ENCODE assay signal across 10 cellular contexts in the genomic region with DNA sequence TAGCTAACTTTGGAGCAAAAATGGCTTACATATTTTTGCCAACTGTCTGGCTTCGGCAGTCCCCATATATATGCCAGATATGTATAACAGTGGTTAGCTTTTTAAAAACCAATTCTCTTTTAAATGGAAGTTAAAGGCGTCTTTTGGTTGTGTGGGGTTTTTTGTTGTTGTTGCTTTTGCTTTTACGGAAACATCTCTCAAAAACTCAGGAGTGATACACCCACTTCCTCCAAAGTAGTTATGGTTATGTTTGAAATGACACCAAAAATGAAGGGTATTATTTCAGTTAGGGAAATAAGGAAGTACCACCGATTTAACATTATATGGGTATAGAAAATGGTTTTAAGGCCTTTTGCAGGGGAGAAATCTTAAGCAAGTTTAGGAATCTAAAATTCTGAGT. TPM values are rescaled to one million over a fixed set of nuclear protein-coding genes. Genes with fewer than 3 reads are reported as not detected.
A peak's percentile ranks its signal among the peaks of the same experiment; 100 is the strongest.
DNase-seq lines count a peak whose midpoint lies in the region; ATAC-seq and TF ChIP-seq lines count a peak whose summit lies in the region.
"Had no signal": no experiment of that assay in that cellular context is flagged by ENCODE, and none has a peak within 500 bp of the region (broad histone marks: within the 10 kb centered on the region; RNA-seq: fewer than 3 reads in every experiment).

No MANE protein-coding gene starts in this region.

- H3K27me3 ChIP-seq in GM23338 (ENCODE audit: insufficient read depth) (no peaks in the 10 kb centered on the region), aorta (ENCODE audit: control insufficient read depth in 1 of 2, insufficient read depth in 2 of 2, low read length in 1 of 2) (no peaks in the 10 kb centered on the region), brain microvascular endothelial cell (replicated peaks) (no peaks in the 10 kb centered on the region)

- H3K36me3 ChIP-seq in GM23338 (ENCODE audit: insufficient read depth) (peaks cover 16% of the 10 kb centered on the region), SK-N-MC (ENCODE audit: insufficient read depth, low read length) (peaks cover 40% of the 10 kb centered on the region), aorta (ENCODE audit: control insufficient read depth in 1 of 2, insufficient read depth in 2 of 2, low read length in 1 of 2) (peaks cover under 1 to 4% of the 10 kb centered on the region in 2 donors), brain microvascular endothelial cell (replicated peaks) (peaks cover 8% of the 10 kb centered on the region)

- intact Hi-C loops in aorta (cut with DNase I) = no loop called here

- H3K4me3 ChIP-seq in GM23338 = peak overlapping the region; percentile 93; the same call in 1 of the 2 replicates
- H3K4me3 ChIP-seq in SK-N-MC = peak overlapping the region; percentile 87
- H3K4me3 ChIP-seq in skin epidermis = peak overlapping the region in 6 of 7 experiments; percentile 11 to 87 (median 73)
- no peak overlapping the region for H3K4me3 ChIP-seq in aorta (ENCODE audit: low read length in 2 of 2)
- H3K4me3 ChIP-seq in brain microvascular endothelial cell (ENCODE audit: low read depth, low read length) = no peak overlapping the region

- H3K4me2 ChIP-seq in GM23338 = peak overlapping the region; percentile 93

- H3K27ac ChIP-seq in GM23338 (ENCODE audit: low read depth) = 0 out of 2 replicates have a peak overlapping the region, but pooled peaks have one; percentile 2
- H3K27ac ChIP-seq in SK-N-MC = peak overlapping the region; percentile 48; the same call in 1 of the 2 replicates
- H3K27ac ChIP-seq in epithelial cell of prostate = peak overlapping the region; percentile 96
- peak overlapping the region in 14 of 21 experiments; percentile 6 to 99 (median 97) for H3K27ac ChIP-seq in skin epidermis
- H3K27ac ChIP-seq in aorta (ENCODE audit: low read depth in 1 of 2, low read length in 2 of 2) = no peak overlapping the region
- no peak overlapping the region for H3K27ac ChIP-seq in brain microvascular endothelial cell

- H3K36me3 Mint-ChIP-seq in GM23338 (ENCODE audit: low read depth) = peaks cover 33% of the 10 kb centered on the region

- peaks cover 26% of the 10 kb centered on the region for H3K4me1 Mint-ChIP-seq in GM23338

- peaks cover 16% of the 10 kb centered on the region for H3K27me3 Mint-ChIP-seq in GM23338 (ENCODE audit: insufficient read depth, low read depth, poor library complexity)

- 29 to 35% methylated on average over 4 of the region's 4 CpGs for WGBS in aorta, 2 donors

- no peak overlapping the region for H2AFZ ChIP-seq in GM23338

- no peaks in the 10 kb centered on the region for H3K9me2 ChIP-seq in GM23338 (ENCODE audit: insufficient read depth)

- peaks cover 68% of the 10 kb centered on the region for H3K79me2 ChIP-seq in GM23338 (replicated peaks; ENCODE audit: insufficient read depth)

- in situ Hi-C loops in brain microvascular endothelial cell (cut with HindIII; ENCODE audit: low pct_ligation_motif_present, low sequenced_read_pairs) = no loop called here

- H3K9me3 ChIP-seq in SK-N-MC (ENCODE audit: low read depth, low read length) (no peaks in the 10 kb centered on the region), aorta (ENCODE audit: control insufficient read depth, low read length) (no peaks in the 10 kb centered on the region)

- H3K9me3 Mint-ChIP-seq in GM23338 = no peaks in the 10 kb centered on the region

- no peak for DNase-seq in GM23338 (ENCODE audit: low spot score)
- DNase-seq in SK-N-MC (ENCODE audit: low read depth, low spot score) = no peak
- DNase-seq in epithelial cell of prostate (ENCODE audit: low read depth, low spot score) = no peak
- no peak for DNase-seq in aorta
- DNase-seq in brain microvascular endothelial cell = no peak
- DNase-seq in SHP77 treated with DMSO at 0.1 percent for 48 hours (lab: John Stamatoyannopoulos, UW) = no peak
- DNase-seq: NCI-H1436 treated with DMSO at 0.1 percent for 48 hours had no signal

- peaks cover 15% of the 10 kb centered on the region; the same call in 1 of the 2 replicates for H3F3A ChIP-seq in GM23338 (replicated peaks; ENCODE audit: low read depth)

- TF ChIP-seq CTCF in GM23338 (conservative IDR thresholded peaks at IDR 0.05; ENCODE audit: low read depth in 2 of 2) (no peak), brain microvascular endothelial cell (IDR thresholded peaks at IDR 0.05; ENCODE audit: low read depth, low read length, missing control alignments) (no peak)

- peak overlapping the region; percentile 90 for H3K9ac ChIP-seq in SK-N-MC (ENCODE audit: insufficient read length)

- H3K4me1 ChIP-seq in GM23338 (ENCODE audit: insufficient read depth) (peaks cover 24% of the 10 kb centered on the region), aorta (ENCODE audit: control insufficient read depth in 1 of 2, insufficient read depth in 2 of 2, low read length in 2 of 2) (peaks cover 2 to 4% of the 10 kb centered on the region in 2 donors)

- ATAC-seq in GM23338 (no peak), HG02642 (IDR thresholded peaks at IDR 0.05; ENCODE audit: poor library complexity, unreplicated experiment) (no peak), aorta (ENCODE audit: low FRiP score) (no peak)
- ATAC-seq: left colon had no signal

- no peak overlapping the region for H3K27ac Mint-ChIP-seq in GM23338

- H3K4me3 Mint-ChIP-seq in GM23338 = peak overlapping the region; percentile 91; the same call in 2 of the 3 replicates

- peaks cover 22% of the 10 kb centered on the region for H4K20me1 ChIP-seq in GM23338 (replicated peaks; ENCODE audit: insufficient read depth)

TF ChIP-seq in GM23338, 12 proteins besides CTCF, POLR2A, EP300 and RAD21:
- TF ChIP-seq ZNF331 (CRISPR knock-in tag; IDR thresholded peaks at IDR 0.05; ENCODE audit: low read depth) = no peak
- no peak for TF ChIP-seq EZH2phosphoT487 (IDR thresholded peaks at IDR 0.05; ENCODE audit: unreplicated experiment)
- no peak for TF ChIP-seq JUNB (IDR thresholded peaks at IDR 0.05; ENCODE audit: unreplicated experiment)
- TF ChIP-seq ZNF114 (CRISPR knock-in tag; IDR thresholded peaks at IDR 0.05) = no peak
- no peak for TF ChIP-seq STAT1 (IDR thresholded peaks at IDR 0.05; ENCODE audit: unreplicated experiment)
- TF ChIP-seq, protein P1, sequence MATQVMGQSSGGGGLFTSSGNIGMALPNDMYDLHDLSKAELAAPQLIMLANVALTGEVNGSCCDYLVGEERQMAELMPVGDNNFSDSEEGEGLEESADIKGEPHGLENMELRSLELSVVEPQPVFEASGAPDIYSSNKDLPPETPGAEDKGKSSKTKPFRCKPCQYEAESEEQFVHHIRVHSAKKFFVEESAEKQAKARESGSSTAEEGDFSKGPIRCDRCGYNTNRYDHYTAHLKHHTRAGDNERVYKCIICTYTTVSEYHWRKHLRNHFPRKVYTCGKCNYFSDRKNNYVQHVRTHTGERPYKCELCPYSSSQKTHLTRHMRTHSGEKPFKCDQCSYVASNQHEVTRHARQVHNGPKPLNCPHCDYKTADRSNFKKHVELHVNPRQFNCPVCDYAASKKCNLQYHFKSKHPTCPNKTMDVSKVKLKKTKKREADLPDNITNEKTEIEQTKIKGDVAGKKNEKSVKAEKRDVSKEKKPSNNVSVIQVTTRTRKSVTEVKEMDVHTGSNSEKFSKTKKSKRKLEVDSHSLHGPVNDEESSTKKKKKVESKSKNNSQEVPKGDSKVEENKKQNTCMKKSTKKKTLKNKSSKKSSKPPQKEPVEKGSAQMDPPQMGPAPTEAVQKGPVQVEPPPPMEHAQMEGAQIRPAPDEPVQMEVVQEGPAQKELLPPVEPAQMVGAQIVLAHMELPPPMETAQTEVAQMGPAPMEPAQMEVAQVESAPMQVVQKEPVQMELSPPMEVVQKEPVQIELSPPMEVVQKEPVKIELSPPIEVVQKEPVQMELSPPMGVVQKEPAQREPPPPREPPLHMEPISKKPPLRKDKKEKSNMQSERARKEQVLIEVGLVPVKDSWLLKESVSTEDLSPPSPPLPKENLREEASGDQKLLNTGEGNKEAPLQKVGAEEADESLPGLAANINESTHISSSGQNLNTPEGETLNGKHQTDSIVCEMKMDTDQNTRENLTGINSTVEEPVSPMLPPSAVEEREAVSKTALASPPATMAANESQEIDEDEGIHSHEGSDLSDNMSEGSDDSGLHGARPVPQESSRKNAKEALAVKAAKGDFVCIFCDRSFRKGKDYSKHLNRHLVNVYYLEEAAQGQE (IDR thresholded peaks at IDR 0.05; ENCODE audit: unreplicated experiment) = no peak
- TF ChIP-seq, protein P2, sequence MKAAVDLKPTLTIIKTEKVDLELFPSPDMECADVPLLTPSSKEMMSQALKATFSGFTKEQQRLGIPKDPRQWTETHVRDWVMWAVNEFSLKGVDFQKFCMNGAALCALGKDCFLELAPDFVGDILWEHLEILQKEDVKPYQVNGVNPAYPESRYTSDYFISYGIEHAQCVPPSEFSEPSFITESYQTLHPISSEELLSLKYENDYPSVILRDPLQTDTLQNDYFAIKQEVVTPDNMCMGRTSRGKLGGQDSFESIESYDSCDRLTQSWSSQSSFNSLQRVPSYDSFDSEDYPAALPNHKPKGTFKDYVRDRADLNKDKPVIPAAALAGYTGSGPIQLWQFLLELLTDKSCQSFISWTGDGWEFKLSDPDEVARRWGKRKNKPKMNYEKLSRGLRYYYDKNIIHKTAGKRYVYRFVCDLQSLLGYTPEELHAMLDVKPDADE (IDR thresholded peaks at IDR 0.05) = no peak
- no peak for TF ChIP-seq CREB1 (CRISPR knock-in tag; IDR thresholded peaks at IDR 0.05; ENCODE audit: low read depth)

RNA-seq across cellular contexts. Expression of a gene that starts 2.3 kb away (rescaled TPM):
- 77.7 and 78.3 TPM in 2 replicates for total RNA-seq in GM23338 (2014; rRNA removed; shearing (Covaris generic))
- polyA plus RNA-seq in GM23338 (2016; fragmentation: Nextera tagmentation; extraction: Ambion mirVana) (26.9 and 31.2 TPM in 2 replicates), aorta (10 to 100 TPM; 39.7 to 48.6 TPM)
- 10 to 100 TPM; 43.9 to 47.9 TPM for total RNA-seq in aorta

RNA-seq across cellular contexts. Expression of a gene that starts 10.4 kb away (rescaled TPM):
- 1.8 and 4.6 TPM in 2 replicates for total RNA-seq in GM23338 (2014; rRNA removed; shearing (Covaris generic))
- polyA plus RNA-seq in GM23338 (2016; fragmentation: Nextera tagmentation; extraction: Ambion mirVana) = 2.5 and 4.0 TPM in 2 replicates
- 10 to 100 TPM; 20.0 to 36.3 TPM for total RNA-seq in aorta
- 10 to 100 TPM; 14.0 to 46.8 TPM for polyA plus RNA-seq in aorta

Comparison
In these comparisons a context has a peak if more than half of its experiments do, and no peak if none do; other contexts are left out.
1. H3K27ac ChIP-seq: peak in GM23338 (single experiment), SK-N-MC (single experiment), epithelial cell of prostate (single experiment) and skin epidermis (14 of 21); none in aorta (0 of 2) and brain microvascular endothelial cell (single experiment).
2. H3K4me3 ChIP-seq: peak in GM23338 (single experiment), SK-N-MC (single experiment) and skin epidermis (6 of 7); none in aorta (0 of 2) and brain microvascular endothelial cell (single experiment).